In genomic region chrX:118763489-118763888, GRCh38 we compare ENCODE assay signal across 2 cellular contexts.
A peak's percentile ranks its signal among the peaks of the same experiment; 100 is the strongest.
TF ChIP-seq lines count a peak whose summit lies in the region.

No MANE protein-coding gene starts in this region.

TF ChIP-seq in HepG2, 621 proteins besides CTCF, POLR2A, EP300 and RAD21:
- no peak for TF ChIP-seq ZNF432 (CRISPR knock-in tag; IDR thresholded peaks at IDR 0.05; ENCODE audit: borderline replicate concordance)
- TF ChIP-seq ZNF768 (CRISPR knock-in tag; IDR thresholded peaks at IDR 0.05) = peak; percentile 18; the same call in 1 of the 2 replicates
TF ChIP-seq in HepG2: peak in this region for 1.

TF ChIP-seq in H1, 55 proteins besides CTCF, POLR2A, EP300 and RAD21:
- TF ChIP-seq ZNF274 (IDR thresholded peaks at IDR 0.05; ENCODE audit: borderline replicate concordance, extremely low read depth, low read length) (no peak), KDM1A (IDR thresholded peaks at IDR 0.05; ENCODE audit: borderline replicate concordance, low read length) (peak; percentile 73)
